Comparison of ENCODE assay signal across 15 cellular contexts in the genomic region with DNA sequence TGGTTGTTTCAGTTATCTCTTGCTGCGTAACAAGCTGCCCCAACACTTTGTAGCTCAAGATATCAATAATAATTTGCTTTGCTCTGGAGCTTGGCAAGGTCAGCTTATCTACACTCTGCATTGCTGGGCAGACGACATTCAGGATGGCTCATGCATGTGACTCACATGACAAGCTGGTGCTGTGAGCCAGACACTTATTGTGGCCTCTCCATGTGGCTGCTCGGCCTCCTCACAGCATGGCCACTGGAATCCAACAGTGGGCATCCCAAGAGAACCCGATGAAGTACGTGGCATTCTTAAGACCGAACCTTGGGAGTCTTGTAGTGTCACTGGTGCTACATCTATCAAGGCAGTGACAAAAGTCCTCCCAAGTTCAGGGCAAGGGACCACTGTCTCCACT.
A peak's percentile ranks its signal among the peaks of the same experiment; 100 is the strongest.
DNase-seq lines count a peak whose midpoint lies in the region; ATAC-seq and TF ChIP-seq lines count a peak whose summit lies in the region.
"Had no signal": no experiment of that assay in that cellular context is flagged by ENCODE, and none has a peak within 500 bp of the region (broad histone marks: within the 10 kb centered on the region; RNA-seq: fewer than 3 reads in every experiment).

No MANE protein-coding gene starts in this region.

- no peaks in the 10 kb centered on the region for H3K79me2 ChIP-seq in PC-3 (ENCODE audit: low read length)

- DNase-seq in AG20443 (ENCODE audit: low spot score) (peak; percentile 9), EL (peak; percentile 22), PC-3 (peak; percentile 4), epithelial cell of esophagus (ENCODE audit: low read depth) (peak; percentile 18), right cardiac atrium (no peak)
- no peak for DNase-seq in activated CD4-positive, CD25-positive, alpha-beta regulatory T cell (lab: John Stamatoyannopoulos, UW)
- no peak for DNase-seq in stimulated activated CD4-positive, alpha-beta T cell treated with anti-CD3 and anti-CD28 coated beads, Interleukin-2, amount 100 ng/mL, for 48 hours
- DNase-seq: CD8-positive, alpha-beta T cell; COR-L47; DMS153; DMS79 treated with DMSO at 0.1 percent for 48 hours; IMR-90 had no signal

- no peaks in the 10 kb centered on the region for H3K36me3 ChIP-seq in PC-3 (ENCODE audit: low read depth, low read length)

- intact Hi-C loops in PC-3 (cut with micrococcal nuclease) = no loop called here
- intact Hi-C loops in right cardiac atrium (cut with DNase I) = no loop called here

- WGBS in right cardiac atrium = 83% methylated on average over 6 of the region's 6 CpGs

- no peak overlapping the region for H3K27ac ChIP-seq in PC-3 (ENCODE audit: low read length)
- H3K27ac ChIP-seq in right cardiac atrium (ENCODE audit: low read length) = no peak overlapping the region
- H3K27ac ChIP-seq: A549 had no signal

- CTCF ChIA-PET in PC-3 (lab: Charles Lee) = no interaction called here

- ATAC-seq in PC-3 (no peak), HG02763 (IDR thresholded peaks at IDR 0.05; ENCODE audit: unreplicated experiment) (no peak), right cardiac atrium (no peak)
- ATAC-seq: A549; CD8-positive, alpha-beta T cell; HCT116 had no signal

- no peak overlapping the region for H2AFZ ChIP-seq in PC-3 (ENCODE audit: low read length)

- H3K4me3 ChIP-seq in PC-3 (ENCODE audit: low read length) (no peak overlapping the region), epithelial cell of esophagus (ENCODE audit: low read length) (no peak overlapping the region), right cardiac atrium (ENCODE audit: low read length) (no peak overlapping the region)
- H3K4me3 ChIP-seq: A549 had no signal

- TF ChIP-seq CTCF in PC-3 (conservative IDR thresholded peaks at IDR 0.05; ENCODE audit: low read depth, low read length) (no peak), epithelial cell of esophagus (IDR thresholded peaks at IDR 0.05; ENCODE audit: insufficient read depth, low read depth, low read length, missing control alignments) (no peak)

- H3K4me2 ChIP-seq in PC-3 (ENCODE audit: low read length) = no peak overlapping the region
- H3K4me2 ChIP-seq: A549 had no signal

- no TSS peak for BruUV-seq in PC-3 (replicated peaks; lab: Mats Ljungman, UMichigan)

- no peak overlapping the region for H3K9ac ChIP-seq in PC-3 (ENCODE audit: low read length)

- H3K27me3 ChIP-seq in PC-3 (ENCODE audit: low read length) (no peaks in the 10 kb centered on the region), right cardiac atrium (ENCODE audit: control insufficient read depth, insufficient read depth) (no peaks in the 10 kb centered on the region)

- H3F3A ChIP-seq in PC-3 (ENCODE audit: low read length, unreplicated experiment) = no peaks in the 10 kb centered on the region

- POLR2A ChIA-PET in PC-3 (lab: Charles Lee; ENCODE audit: unreplicated experiment) = no interaction called here

- H3K4me1 ChIP-seq in PC-3 (ENCODE audit: insufficient read depth, low read length) (no peaks in the 10 kb centered on the region), right cardiac atrium (ENCODE audit: control insufficient read depth, insufficient read depth, low read length) (no peaks in the 10 kb centered on the region)
- H3K4me1 ChIP-seq: A549 had no signal

- H3K9me3 ChIP-seq in PC-3 (ENCODE audit: low read length) (no peaks in the 10 kb centered on the region), right cardiac atrium (ENCODE audit: control insufficient read depth, low read length) (no peaks in the 10 kb centered on the region)
- H3K9me3 ChIP-seq: A549 had no signal

- no peaks in the 10 kb centered on the region for H3K9me2 ChIP-seq in PC-3 (replicated peaks; ENCODE audit: low read length)

- H4K20me1 ChIP-seq in PC-3 (ENCODE audit: low read length) = no peaks in the 10 kb centered on the region

Comparison
In these comparisons a context has a peak if more than half of its experiments do, and no peak if none do; other contexts are left out.
1. DNase-seq: peak in AG20443 (single experiment), EL (single experiment), PC-3 (single experiment) and epithelial cell of esophagus (single experiment); none in activated CD4-positive, CD25-positive, alpha-beta regulatory T cell (0 of 4), stimulated activated CD4-positive, alpha-beta T cell treated with anti-CD3 and anti-CD28 coated beads, Interleukin-2, amount 100 ng/mL, for 48 hours (0 of 2) and right cardiac atrium (0 of 3).